16 cellular contexts compared by ENCODE assay signal in genomic region chr20:10642859-10643559, GRCh38. TPM values are rescaled to one million over a fixed set of nuclear protein-coding genes. Genes with fewer than 3 reads are reported as not detected.
A peak's percentile ranks its signal among the peaks of the same experiment; 100 is the strongest.
DNase-seq lines count a peak whose midpoint lies in the region; ATAC-seq, FAIRE-seq and TF ChIP-seq lines count a peak whose summit lies in the region.
"Had no signal": no experiment of that assay in that cellular context is flagged by ENCODE, and none has a peak within 500 bp of the region (broad histone marks: within the 10 kb centered on the region; RNA-seq: fewer than 3 reads in every experiment).

No MANE protein-coding gene starts in this region.

- H4K5ac ChIP-seq in IMR-90 (ENCODE audit: low read depth, low read length), result no peak overlapping the region

- no peak for TF ChIP-seq POLR2A in IMR-90 (IDR thresholded peaks at IDR 0.05; ENCODE audit: low read depth, low read length)

- H4K20me1 ChIP-seq in BLaER1 treated with 17β-estradiol and CSF1 and Interleukin-3, amounts not matched to agents 10 nM and 100 nM, result peaks cover 0 to 36% (median 0%) of the 10 kb centered on the region in 11 experiments; a peak in 3 of 22 replicates
- H4K20me1 ChIP-seq in IMR-90 (ENCODE audit: insufficient read depth, low read length) (no peaks in the 10 kb centered on the region), astrocyte (ENCODE audit: insufficient read depth, low read length) (peaks cover 41% of the 10 kb centered on the region)

- no peak overlapping the region for H4K91ac ChIP-seq in IMR-90 (ENCODE audit: insufficient read depth, low read depth, low read length)

- no peak overlapping the region for H2BK120ac ChIP-seq in IMR-90 (ENCODE audit: low read depth, low read length)

- no CpG with 5 or more reads among the region's 4 CpGs for WGBS in IMR-90 (ENCODE audit: extremely low coverage in 2 of 2, insufficient read length in 1 of 2), 2 experiments

- H2BK15ac ChIP-seq in IMR-90 (ENCODE audit: low read depth, low read length), result no peak overlapping the region

- H3K4me1 Mint-ChIP-seq in astrocyte (ENCODE audit: low read depth, unreplicated experiment) (peaks cover 53% of the 10 kb centered on the region), mesothelial cell of epicardium (peaks cover 47% of the 10 kb centered on the region)
- H3K4me1 Mint-ChIP-seq in stimulated activated memory B cell treated with anti-CD40 and anti-IgM and Interleukin-4, amounts not matched to agents 10 μg/mL and 1 μg/mL and 100 μg/mL, for 72 hours, result peaks cover 6% of the 10 kb centered on the region

- no peak overlapping the region for H3K4ac ChIP-seq in IMR-90 (ENCODE audit: low read depth, low read length)

- H3K23ac ChIP-seq in IMR-90 (ENCODE audit: low read depth, low read length), result no peak overlapping the region; the same call in 1 of the 2 replicates

- H2AFZ ChIP-seq in IMR-90 (replicated peaks; ENCODE audit: low read length, poor library complexity) (no peak overlapping the region), astrocyte (ENCODE audit: low read depth, low read length) (no peak overlapping the region)

- H3K18ac ChIP-seq in IMR-90 (ENCODE audit: low read depth, low read length), result no peak overlapping the region

- no peak for TF ChIP-seq CTCF in IMR-90 (conservative IDR thresholded peaks at IDR 0.05; ENCODE audit: low read depth, low read length)
- TF ChIP-seq CTCF in astrocyte (IDR thresholded peaks at IDR 0.05; ENCODE audit: insufficient read depth, low read depth, low read length), result no peak
- no peak for TF ChIP-seq CTCF in mesothelial cell of epicardium (IDR thresholded peaks at IDR 0.05; ENCODE audit: unreplicated experiment)

- H2AK9ac ChIP-seq in IMR-90 (replicated peaks; ENCODE audit: low read depth, low read length, poor library complexity), result no peak overlapping the region

- peaks cover 0 to 8% (median 0%) of the 10 kb centered on the region in 11 experiments; a peak in 5 of 22 replicates for H3K27me3 ChIP-seq in BLaER1 treated with 17β-estradiol and CSF1 and Interleukin-3, amounts not matched to agents 10 nM and 100 nM
- H3K27me3 ChIP-seq in IMR-90 (ENCODE audit: control insufficient read depth, insufficient read depth, low read length) (no peaks in the 10 kb centered on the region), astrocyte (ENCODE audit: insufficient read depth, low read length) (no peaks in the 10 kb centered on the region)
- H3K27me3 ChIP-seq: MG63 had no signal

- POLR2A ChIA-PET in IMR-90 (lab: Charles Lee; ENCODE audit: unreplicated experiment), result no interaction called here

- H3K9me3 Mint-ChIP-seq in astrocyte (ENCODE audit: unreplicated experiment) (no peaks in the 10 kb centered on the region), mesothelial cell of epicardium (no peaks in the 10 kb centered on the region)
- no peaks in the 10 kb centered on the region for H3K9me3 Mint-ChIP-seq in stimulated activated memory B cell treated with anti-CD40 and anti-IgM and Interleukin-4, amounts not matched to agents 10 μg/mL and 1 μg/mL and 100 μg/mL, for 72 hours
- H3K9me3 Mint-ChIP-seq: activated T-cell treated with anti-CD3 and anti-CD28 coated beads, Interleukin-2, amount 50 U/mL, for 4 hours; dendritic cell treated with granulocyte-macrophage colony-stimulating factor and Interleukin-4, amounts not matched to agents 40 ng/mL and 50 ng/mL, for 4 days; T-helper 1 cell treated with Interleukin-12 subunit alpha and Interleukin-12 subunit beta and Interleukin-4 antibody, amounts not matched to agents 30 μg/mL and 1 μg/mL, for 36 hours had no signal

- no peak overlapping the region for H3K56ac ChIP-seq in IMR-90 (ENCODE audit: extremely low read depth, insufficient read depth, low read length)

- H2BK5ac ChIP-seq in IMR-90 (ENCODE audit: low read depth, low read length, poor library complexity, severe bottlenecking), result no peak overlapping the region

- intact Hi-C loops in IMR-90 (cut with micrococcal nuclease), result no loop called here

- no peak for FAIRE-seq in astrocyte (lab: Jason Lieb, UNC)
- FAIRE-seq: GM12878 had no signal

- peaks cover 0 to 96% (median 60%) of the 10 kb centered on the region in 11 experiments; a peak in 20 of 22 replicates for H3K36me3 ChIP-seq in BLaER1 treated with 17β-estradiol and CSF1 and Interleukin-3, amounts not matched to agents 10 nM and 100 nM
- H3K36me3 ChIP-seq in IMR-90 (ENCODE audit: control insufficient read depth, insufficient read depth, low read length) (peaks cover 87% of the 10 kb centered on the region), astrocyte (ENCODE audit: insufficient read depth, low read length) (peaks cover 81% of the 10 kb centered on the region)

- no peaks in the 10 kb centered on the region for H3K9me3 ChIP-seq in BLaER1 treated with 17β-estradiol and CSF1 and Interleukin-3, amounts not matched to agents 10 nM and 100 nM (replicated peaks in 1 of 11)
- no peaks in the 10 kb centered on the region for H3K9me3 ChIP-seq in IMR-90 (ENCODE audit: control insufficient read depth, insufficient read depth, low read length)
- no peaks in the 10 kb centered on the region for H3K9me3 ChIP-seq in astrocyte (ENCODE audit: insufficient read depth, low read depth, low read length)
- H3K9me3 ChIP-seq: MG63 had no signal

- H3K27ac ChIP-seq in BLaER1 treated with 17β-estradiol and CSF1 and Interleukin-3, amounts not matched to agents 10 nM and 100 nM, result no peak overlapping the region; a peak in 1 of 22 replicates
- H3K27ac ChIP-seq in IMR-90 (ENCODE audit: insufficient read depth, low read length), result no peak overlapping the region
- H3K27ac ChIP-seq in astrocyte (ENCODE audit: low read depth, low read length), result peak overlapping the region; percentile 9

- no peak overlapping the region for H3K4me3 ChIP-seq in BLaER1 treated with 17β-estradiol and CSF1 and Interleukin-3, amounts not matched to agents 10 nM and 100 nM
- H3K4me3 ChIP-seq in IMR-90 (ENCODE audit: insufficient read depth, low read depth, low read length) (no peak overlapping the region), astrocyte (ENCODE audit: insufficient read depth, low read depth, low read length) (no peak overlapping the region)
- H3K4me3 ChIP-seq: GM12878, MG63 had no signal

- H3K9me1 ChIP-seq in IMR-90 (ENCODE audit: insufficient read depth, low read length), result peaks cover 16% of the 10 kb centered on the region; the same call in 1 of the 2 replicates

- H3K4me3 Mint-ChIP-seq in astrocyte (ENCODE audit: unreplicated experiment) (no peak overlapping the region), mesothelial cell of epicardium (no peak overlapping the region)
- H3K4me3 Mint-ChIP-seq in stimulated activated memory B cell treated with anti-CD40 and anti-IgM and Interleukin-4, amounts not matched to agents 10 μg/mL and 1 μg/mL and 100 μg/mL, for 72 hours, result no peak overlapping the region
- H3K4me3 Mint-ChIP-seq: activated T-cell treated with anti-CD3 and anti-CD28 coated beads, Interleukin-2, amount 50 U/mL, for 4 hours; dendritic cell treated with granulocyte-macrophage colony-stimulating factor and Interleukin-4, amounts not matched to agents 40 ng/mL and 50 ng/mL, for 4 days; T-helper 1 cell treated with Interleukin-12 subunit alpha and Interleukin-12 subunit beta and Interleukin-4 antibody, amounts not matched to agents 30 μg/mL and 1 μg/mL, for 36 hours had no signal

- dilution Hi-C loops in IMR-90 (cut with HindIII; ENCODE audit: low sequenced_read_pairs, unreplicated experiment), result no loop called here

- no peak for DNase-seq in IMR-90
- DNase-seq in astrocyte (ENCODE audit: low read depth), result peak; percentile 35
- DNase-seq in mesothelial cell of epicardium (ENCODE audit: low spot score in 2 of 2, unreplicated experiment in 2 of 2), result no peak
- DNase-seq in NCI-H2227 (lab: John Stamatoyannopoulos, UW; ENCODE audit: unreplicated experiment), result no peak
- DNase-seq in NCI-H187 treated with DMSO at 0.1 percent for 48 hours (lab: John Stamatoyannopoulos, UW), result no peak
- no peak for DNase-seq in retina
- DNase-seq: activated CD4-positive, alpha-beta T cell treated with anti-CD3 and anti-CD28 coated beads, Interleukin-2, amount 50 U/mL, for 1 hour; activated T-cell treated with anti-CD3 and anti-CD28 coated beads, Interleukin-2, amount 50 U/mL, for 4 hours; MG63; PC-3; stimulated activated CD4-positive, alpha-beta T cell treated with anti-CD3 and anti-CD28 coated beads, Interleukin-2, amount 100 ng/mL, for 24 hours had no signal

- in situ Hi-C loops in IMR-90 (cut with MboI; ENCODE audit: low sequenced_read_pairs), result no loop called here

- no peak overlapping the region for H2AK5ac ChIP-seq in IMR-90 (ENCODE audit: low read depth, low read length)

- no peak overlapping the region for H2BK20ac ChIP-seq in IMR-90 (ENCODE audit: low read depth, low read length)

- peak; percentile 18; the same call in 1 of the 2 replicates for ATAC-seq in IMR-90 (ENCODE audit: low read depth)
- no peak for ATAC-seq in stimulated activated memory B cell treated with anti-CD40 and anti-IgM and Interleukin-4, amounts not matched to agents 10 μg/mL and 1 μg/mL and 100 μg/mL, for 72 hours
- ATAC-seq: activated T-cell treated with anti-CD3 and anti-CD28 coated beads, Interleukin-2, amount 50 U/mL, for 4 hours; GM12878; PC-3 had no signal

- no TSS peak for BruUV-seq in IMR-90 (replicated peaks; lab: Mats Ljungman, UMichigan)

- no peak overlapping the region for H3K9ac ChIP-seq in BLaER1 treated with 17β-estradiol and CSF1 and Interleukin-3, amounts not matched to agents 10 nM and 100 nM
- H3K9ac ChIP-seq in IMR-90 (ENCODE audit: low read depth, low read length) (no peak overlapping the region), astrocyte (ENCODE audit: low read length) (peak overlapping the region; percentile 1)

- peaks cover 12% of the 10 kb centered on the region for H3K79me2 ChIP-seq in astrocyte (ENCODE audit: insufficient read depth, low read length)

- H3K27me3 Mint-ChIP-seq in astrocyte (ENCODE audit: low read depth, unreplicated experiment) (no peaks in the 10 kb centered on the region), mesothelial cell of epicardium (ENCODE audit: low read depth) (no peaks in the 10 kb centered on the region)
- peaks cover 19% of the 10 kb centered on the region for H3K27me3 Mint-ChIP-seq in stimulated activated memory B cell treated with anti-CD40 and anti-IgM and Interleukin-4, amounts not matched to agents 10 μg/mL and 1 μg/mL and 100 μg/mL, for 72 hours
- H3K27me3 Mint-ChIP-seq: dendritic cell treated with granulocyte-macrophage colony-stimulating factor and Interleukin-4, amounts not matched to agents 40 ng/mL and 50 ng/mL, for 4 days had no signal

- peak overlapping the region in 9 of 11 experiments; percentile 24 to 66 (median 58); a peak in 17 of 22 replicates for H3K4me2 ChIP-seq in BLaER1 treated with 17β-estradiol and CSF1 and Interleukin-3, amounts not matched to agents 10 nM and 100 nM
- H3K4me2 ChIP-seq in IMR-90 (ENCODE audit: low read depth, low read length) (no peak overlapping the region), astrocyte (ENCODE audit: low read length) (no peak overlapping the region)

- H3K4me1 ChIP-seq in BLaER1 treated with 17β-estradiol and CSF1 and Interleukin-3, amounts not matched to agents 10 nM and 100 nM, result peaks cover 0 to 31% (median 24%) of the 10 kb centered on the region in 10 experiments; a peak in 16 of 20 replicates
- H3K4me1 ChIP-seq in IMR-90 (ENCODE audit: control insufficient read depth, insufficient read depth, low read length), result peaks cover 6% of the 10 kb centered on the region
- H3K4me1 ChIP-seq in astrocyte (ENCODE audit: insufficient read depth, low read length), result peaks cover 28% of the 10 kb centered on the region

- H3K36me3 Mint-ChIP-seq in astrocyte (ENCODE audit: low read depth, unreplicated experiment), result peaks cover 47% of the 10 kb centered on the region
- H3K36me3 Mint-ChIP-seq in mesothelial cell of epicardium, result peaks cover 66% of the 10 kb centered on the region
- H3K36me3 Mint-ChIP-seq in stimulated activated memory B cell treated with anti-CD40 and anti-IgM and Interleukin-4, amounts not matched to agents 10 μg/mL and 1 μg/mL and 100 μg/mL, for 72 hours, result peaks cover 9% of the 10 kb centered on the region

- H4K8ac ChIP-seq in IMR-90 (ENCODE audit: low read depth in 2 of 2, low read length in 2 of 2), result no peak overlapping the region

- H3K27ac Mint-ChIP-seq in astrocyte (ENCODE audit: unreplicated experiment) (peak overlapping the region; percentile 87), mesothelial cell of epicardium (peak overlapping the region; percentile 30)
- H3K27ac Mint-ChIP-seq in stimulated activated memory B cell treated with anti-CD40 and anti-IgM and Interleukin-4, amounts not matched to agents 10 μg/mL and 1 μg/mL and 100 μg/mL, for 72 hours, result no peak overlapping the region
- H3K27ac Mint-ChIP-seq: dendritic cell treated with granulocyte-macrophage colony-stimulating factor and Interleukin-4, amounts not matched to agents 40 ng/mL and 50 ng/mL, for 4 days; T-helper 1 cell treated with Interleukin-12 subunit alpha and Interleukin-12 subunit beta and Interleukin-4 antibody, amounts not matched to agents 30 μg/mL and 1 μg/mL, for 36 hours had no signal

- H3K79me1 ChIP-seq in IMR-90 (ENCODE audit: low read depth in 1 of 2, low read length in 2 of 2), result peaks cover 3 to 25% of the 10 kb centered on the region in 2 experiments; a peak in 2 of 4 replicates

- TF ChIP-seq RAD21 in IMR-90 (IDR thresholded peaks at IDR 0.05; ENCODE audit: low read length), result no peak

- CTCF ChIA-PET in IMR-90 (lab: Yijun Ruan, JAX), result no interaction called here

- H3K14ac ChIP-seq in IMR-90 (replicated peaks; ENCODE audit: low read depth, low read length), result no peak overlapping the region

RNA-seq across cellular contexts. Expression of gene JAG1, which starts 30.8 kb away (rescaled TPM):
- total RNA-seq in IMR-90 (2012; rRNA removed), result 19.4 and 22.6 TPM in 2 replicates
- 9.4 and 10.2 TPM in 2 replicates for polyA plus RNA-seq in IMR-90 (2012; rRNA removed)
- 6.4 and 9.4 TPM in 2 replicates for polyA plus RNA-seq in IMR-90 (2012; cell fraction: cytosol; rRNA removed)
- polyA plus RNA-seq in IMR-90 (2012; cell fraction: nucleus; rRNA removed; ENCODE audit: low replicate concordance), result 32.3 and 70.8 TPM in 2 replicates
- 278 and 380 TPM in 2 replicates for total RNA-seq in astrocyte
- 70.6 to 74.1 TPM (median 70.9 TPM) in 3 replicates for total RNA-seq in mesothelial cell of epicardium

Comparison
In these comparisons a context has a peak if more than half of its experiments do, and no peak if none do; other contexts are left out.
1. H3K4me2 ChIP-seq: peak in BLaER1 treated with 17β-estradiol and CSF1 and Interleukin-3, amounts not matched to agents 10 nM and 100 nM (9 of 11); none in IMR-90 (single experiment) and astrocyte (single experiment).